Comparison of ENCODE assay signal across 22 cellular contexts in the genomic region with DNA sequence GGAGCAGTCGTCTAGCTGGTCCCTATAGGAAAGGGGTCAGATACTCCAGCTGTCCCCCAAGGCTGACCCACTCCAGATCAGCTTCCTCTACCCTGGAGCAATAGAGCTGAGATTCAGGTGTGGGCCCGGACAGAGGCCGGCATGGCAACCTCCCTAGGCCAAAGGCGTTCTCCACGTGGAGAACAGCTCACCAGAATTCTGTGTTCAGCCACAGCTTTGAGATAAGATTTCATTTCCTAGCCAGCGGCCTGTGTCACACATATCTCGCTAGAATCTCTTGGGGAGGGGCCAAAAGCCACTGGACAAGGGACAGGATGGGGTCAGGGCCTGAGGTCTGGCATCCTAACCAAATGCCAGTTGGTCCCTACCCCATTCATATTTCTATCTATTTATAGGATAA. TPM values are rescaled to one million over a fixed set of nuclear protein-coding genes. Genes with fewer than 3 reads are reported as not detected.
DNase-seq lines count a peak whose midpoint lies in the region; ATAC-seq and TF ChIP-seq lines count a peak whose summit lies in the region.
"Had no signal": no experiment of that assay in that cellular context is flagged by ENCODE, and none has a peak within 500 bp of the region (broad histone marks: within the 10 kb centered on the region; RNA-seq: fewer than 3 reads in every experiment).

No MANE protein-coding gene starts in this region.

- peak; percentile 31 for DNase-seq in OCI-M1 (lab: John Stamatoyannopoulos, UW)
- DNase-seq in adrenal gland = peak; percentile 78 to 96 (median 91)
- DNase-seq in myocyte (ENCODE audit: low read depth) = peak; percentile 81
- DNase-seq in gastrocnemius medialis = peak; percentile 52 to 60
- DNase-seq in SHP77 treated with DMSO at 0.1 percent for 48 hours (lab: John Stamatoyannopoulos, UW) = no peak
- no peak for DNase-seq in activated T-cell treated with anti-CD3 and anti-CD28 coated beads, Interleukin-2, amount 50 U/mL, for 24 hours
- no peak for DNase-seq in foreskin keratinocyte
- DNase-seq in NCI-H2227 (lab: John Stamatoyannopoulos, UW; ENCODE audit: unreplicated experiment) = no peak
- DNase-seq: DMS79 treated with DMSO at 0.1 percent for 48 hours; IMR-90; Karpas-422; MM.1S; NCI-H1092 treated with DMSO at 0.1 percent for 48 hours; NCI-H1694; NCI-H2081 treated with DMSO at 0.1 percent for 48 hours; NCI-H510A; NCI-H748 treated with DMSO at 0.1 percent for 48 hours; NK-92 treated with Interleukin-12 subunit alpha and Interleukin-12 subunit beta, amount 100 ng/mL, for 24 hours; RPMI8226; SW 1271 had no signal

- H3K36me3 ChIP-seq in adrenal gland (replicated peaks in 1 of 2) = no peaks in the 10 kb centered on the region
- H3K36me3 ChIP-seq in gastrocnemius medialis = no peaks in the 10 kb centered on the region
- H3K36me3 ChIP-seq: HAP-1, SJSA1 had no signal

- intact Hi-C loops in adrenal gland (cut with DNase I) (no loop called here), gastrocnemius medialis (cut with DNase I; ENCODE audit: low total_unique reads) (no loop called here)

- H3K9me3 ChIP-seq in adrenal gland (replicated peaks in 1 of 3) (no peaks in the 10 kb centered on the region), gastrocnemius medialis (no peaks in the 10 kb centered on the region)
- H3K9me3 ChIP-seq: HAP-1, SJSA1 had no signal

- H3K27me3 Mint-ChIP-seq in activated T-cell treated with anti-CD3 and anti-CD28 coated beads, Interleukin-2, amount 50 U/mL, for 24 hours = no peaks in the 10 kb centered on the region

- no peak overlapping the region for H3K4me3 Mint-ChIP-seq in activated T-cell treated with anti-CD3 and anti-CD28 coated beads, Interleukin-2, amount 50 U/mL, for 24 hours

- H3K9me3 Mint-ChIP-seq in activated T-cell treated with anti-CD3 and anti-CD28 coated beads, Interleukin-2, amount 50 U/mL, for 24 hours = no peaks in the 10 kb centered on the region

- no peak overlapping the region for H3K27ac Mint-ChIP-seq in activated T-cell treated with anti-CD3 and anti-CD28 coated beads, Interleukin-2, amount 50 U/mL, for 24 hours

- in situ Hi-C loops in gastrocnemius medialis (cut with MboI; ENCODE audit: low sequenced_read_pairs in 4 of 4) = no loop called here

- TF ChIP-seq POLR2A in adrenal gland (IDR thresholded peaks at IDR 0.05) (no peak), gastrocnemius medialis (IDR thresholded peaks at IDR 0.05) (no peak)

- peaks cover 26 to 58% of the 10 kb centered on the region in 2 donors for H3K4me1 ChIP-seq in adrenal gland (replicated peaks in 1 of 2)
- peaks cover 10 to 11% of the 10 kb centered on the region in 2 donors for H3K4me1 ChIP-seq in gastrocnemius medialis
- no peaks in the 10 kb centered on the region for H3K4me1 ChIP-seq in foreskin keratinocyte
- H3K4me1 ChIP-seq: SJSA1 had no signal

- H3K4me1 Mint-ChIP-seq in activated T-cell treated with anti-CD3 and anti-CD28 coated beads, Interleukin-2, amount 50 U/mL, for 24 hours (ENCODE audit: low read depth) = peaks cover 13% of the 10 kb centered on the region

- H3K27ac ChIP-seq in adrenal gland (peak overlapping the region in 4 of 5 donors; percentile 3 to 80 (median 76)), gastrocnemius medialis (peak overlapping the region; percentile 53 to 79 (median 72)), foreskin keratinocyte (no peak overlapping the region)
- H3K27ac ChIP-seq: SJSA1 had no signal

- no peak for TF ChIP-seq CTCF in adrenal gland (IDR thresholded peaks at IDR 0.05)
- no peak for TF ChIP-seq CTCF in gastrocnemius medialis (IDR thresholded peaks at IDR 0.05 in 4 of 5, conservative IDR thresholded peaks at IDR 0.05 in 1 of 5)
- TF ChIP-seq CTCF in foreskin keratinocyte (conservative IDR thresholded peaks at IDR 0.05) = no peak

- H3K4me3 ChIP-seq in adrenal gland (no peak overlapping the region), gastrocnemius medialis (no peak overlapping the region)
- H3K4me3 ChIP-seq: HAP-1, SJSA1 had no signal

- no peaks in the 10 kb centered on the region for H3K27me3 ChIP-seq in adrenal gland
- no peaks in the 10 kb centered on the region for H3K27me3 ChIP-seq in gastrocnemius medialis
- no peaks in the 10 kb centered on the region for H3K27me3 ChIP-seq in foreskin keratinocyte

- peak; percentile 84 to 85 for ATAC-seq in gastrocnemius medialis
- no peak for ATAC-seq in foreskin keratinocyte

- 18 to 36% (median 29%) methylated on average over 3 to 7 of the region's 7 CpGs for WGBS in adrenal gland, 4 donors

- H3K36me3 Mint-ChIP-seq in activated T-cell treated with anti-CD3 and anti-CD28 coated beads, Interleukin-2, amount 50 U/mL, for 24 hours (ENCODE audit: low read depth) = no peaks in the 10 kb centered on the region

RNA-seq across cellular contexts. Expression of a gene that starts 20.1 kb away (rescaled TPM):
- total RNA-seq in adrenal gland = 10 to 100 TPM; 13.6 to 35.0 (median 23.8) TPM
- polyA plus RNA-seq in adrenal gland = 1 to 10 TPM; 3.3 to 8.8 (median 8.1) TPM
- total RNA-seq in myocyte = 5.3 and 5.9 TPM in 2 replicates
- 2.0 TPM for polyA plus RNA-seq in myocyte (2012)
- 1 to 10 TPM; 1.3 to 2.3 (median 1.8) TPM for total RNA-seq in gastrocnemius medialis
- total RNA-seq in foreskin keratinocyte = 16.2 and 17.9 TPM in 2 replicates
- polyA plus RNA-seq in foreskin keratinocyte = 4.4 and 5.0 TPM in 2 replicates

Comparison
In these comparisons a context has a peak if more than half of its experiments do, and no peak if none do; other contexts are left out.
1. DNase-seq: peak in OCI-M1 (single experiment), adrenal gland (7 of 7), myocyte (single experiment) and gastrocnemius medialis (2 of 2); none in SHP77 treated with DMSO at 0.1 percent for 48 hours (single experiment), activated T-cell treated with anti-CD3 and anti-CD28 coated beads, Interleukin-2, amount 50 U/mL, for 24 hours (single experiment), foreskin keratinocyte (0 of 2) and NCI-H2227 (single experiment).